19 cellular contexts compared by ENCODE assay signal in the genomic region with DNA sequence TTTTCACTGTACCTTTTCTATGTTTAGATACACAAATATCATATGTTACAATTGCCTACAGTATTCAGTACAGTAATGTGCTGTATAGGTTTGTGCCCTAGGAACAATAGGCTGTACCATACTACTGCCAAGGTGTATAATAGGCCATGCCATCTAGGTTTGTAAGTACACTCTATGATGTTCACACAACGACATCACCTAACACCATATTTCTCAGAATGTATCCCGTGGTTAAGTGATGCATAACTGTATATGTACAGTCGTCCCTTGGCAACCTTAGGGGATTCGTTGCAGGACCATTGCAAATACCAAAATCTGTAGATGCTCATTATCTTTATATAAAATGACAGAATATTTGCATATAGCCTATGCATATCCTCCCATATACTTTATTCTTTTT. TPM values are rescaled to one million over a fixed set of nuclear protein-coding genes. Genes with fewer than 3 reads are reported as not detected.
"Had no signal": no experiment of that assay in that cellular context is flagged by ENCODE, and none has a peak within 500 bp of the region (broad histone marks: within the 10 kb centered on the region; RNA-seq: fewer than 3 reads in every experiment).

No MANE protein-coding gene starts in this region.

- H3K4me3 Mint-ChIP-seq: activated B cell treated with CpG ODN at 0.5 μM for 24 hours; activated T-cell treated with anti-CD3 and anti-CD28 coated beads, Interleukin-2, amount 50 U/mL, for 24 hours; activated T-helper 1 cell treated with anti-CD3 and anti-CD28 coated beads, Interleukin-12 subunit alpha, Interleukin-12 subunit beta, Interleukin-2, Interleukin-4 antibody, amounts not matched to agents 30 ng/mL and 10 ng/mL and 1 ng/mL, durations not matched to agents 14 hours and 24 hours and 36 hours had no signal

- H3K36me3 Mint-ChIP-seq: brain had no signal

- H3K27ac ChIP-seq: KMS-11, VCaP had no signal

- H3K4me1 Mint-ChIP-seq: activated B cell treated with CpG ODN at 0.5 μM for 24 hours had no signal

- H3K9me3 Mint-ChIP-seq: activated B cell treated with CpG ODN at 0.5 μM for 24 hours; activated T-cell treated with anti-CD3 and anti-CD28 coated beads, Interleukin-2, amount 50 U/mL, for 24 hours; activated T-helper 1 cell treated with anti-CD3 and anti-CD28 coated beads, Interleukin-12 subunit alpha, Interleukin-12 subunit beta, Interleukin-2, Interleukin-4 antibody, amounts not matched to agents 30 ng/mL and 10 ng/mL and 1 ng/mL, durations not matched to agents 14 hours and 24 hours and 36 hours; brain had no signal

- H3K27ac Mint-ChIP-seq: activated B cell treated with CpG ODN at 0.5 μM for 24 hours; activated T-cell treated with anti-CD3 and anti-CD28 coated beads, Interleukin-2, amount 50 U/mL, for 24 hours; activated T-helper 1 cell treated with anti-CD3 and anti-CD28 coated beads, Interleukin-12 subunit alpha, Interleukin-12 subunit beta, Interleukin-2, Interleukin-4 antibody, amounts not matched to agents 30 ng/mL and 10 ng/mL and 1 ng/mL, durations not matched to agents 14 hours and 24 hours and 36 hours had no signal

- H3K4me2 ChIP-seq: KMS-11 had no signal

- DNase-seq: activated B cell treated with CpG ODN at 0.5 μM for 24 hours; activated CD4-positive, CD25-positive, alpha-beta regulatory T cell treated with anti-CD3 and anti-CD28 coated beads, Interleukin-2, amount 50 U/mL, for 72 hours; MM.1S; NCI-H1417; NCI-H187; NCI-H2029 treated with DMSO at 0.1 percent for 48 hours; NCI-H2107; NCI-H2171; NCI-H510A; Right ventricle myocardium superior; T-helper 9 cell had no signal

RNA-seq across cellular contexts. Expression of a gene that starts 34.4 kb away (rescaled TPM):
- total RNA-seq: cerebellum, LHCN-M2, OCI-LY7, Right ventricle myocardium superior had no signal
